ENCODE assay signal across 27 cellular contexts in the genomic region with DNA sequence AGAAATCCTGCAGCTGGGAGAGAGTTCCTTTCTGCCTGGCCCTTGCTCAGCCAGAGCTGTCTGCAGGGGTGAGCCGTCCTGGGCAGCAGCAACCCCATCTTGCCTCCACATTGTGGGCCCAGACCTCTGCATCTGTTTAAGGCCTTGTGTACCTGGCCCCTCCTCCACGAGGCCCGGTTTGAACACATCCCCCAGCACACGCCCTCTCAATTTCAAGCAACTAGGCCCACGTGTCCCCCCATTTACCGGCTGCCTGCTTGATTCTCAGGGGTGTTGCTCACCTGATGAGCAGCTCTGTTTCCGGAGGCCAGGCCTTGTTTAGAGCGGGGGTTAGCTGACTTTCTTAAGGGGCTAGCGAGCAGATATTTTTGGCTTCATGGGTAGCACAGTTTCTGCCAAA.
DNase-seq lines count a peak whose midpoint lies in the region; ATAC-seq, FAIRE-seq and TF ChIP-seq lines count a peak whose summit lies in the region.
"Had no signal": no experiment of that assay in that cellular context is flagged by ENCODE, and none has a peak within 500 bp of the region (broad histone marks: within the 10 kb centered on the region; RNA-seq: fewer than 3 reads in every experiment).

No MANE protein-coding gene starts in this region.

- POLR2A ChIA-PET in RWPE1 (lab: Yijun Ruan, JAX; ENCODE audit: low non-redundant PET): no interaction called here

- ATAC-seq in upper lobe of right lung: no peak
- ATAC-seq in HG03571 (IDR thresholded peaks at IDR 0.05; ENCODE audit: unreplicated experiment): no peak
- ATAC-seq: GM12878 had no signal

- intact Hi-C loops in posterior vena cava (cut with DNase I): no loop called here
- intact Hi-C loops in upper lobe of right lung (cut with DNase I): no loop called here
- intact Hi-C loops in stomach (cut with DNase I; ENCODE audit: low total_unique reads): no loop called here

- H3K4me2 ChIP-seq in BLaER1 treated with 17β-estradiol and CSF1 and Interleukin-3, amounts not matched to agents 10 nM and 100 nM: peak overlapping the region; percentile 33 to 81 (median 73)

- no peak for FAIRE-seq in GM19239 (lab: Jason Lieb, UNC)
- FAIRE-seq: A204.1, GM12878, GM12892, GM18507 had no signal

- H3K9ac ChIP-seq in BLaER1 treated with 17β-estradiol and CSF1 and Interleukin-3, amounts not matched to agents 10 nM and 100 nM: no peak overlapping the region

- WGBS in stomach, 5 donors: 74 to 96% (median 89%) methylated on average over 9 of the region's 9 CpGs

- TF ChIP-seq POLR2A in stomach (IDR thresholded peaks at IDR 0.05): no peak

- CTCF ChIA-PET in RWPE1 (lab: Yijun Ruan, JAX): interaction anchor here (0.8 kb wide), 1 partner anchor 76 kb away, joined by 3 read pairs; no protein-coding TSS in a partner anchor

- no peaks in the 10 kb centered on the region for H3K36me3 ChIP-seq in BLaER1 treated with 17β-estradiol and CSF1 and Interleukin-3, amounts not matched to agents 10 nM and 100 nM
- no peaks in the 10 kb centered on the region for H3K36me3 ChIP-seq in upper lobe of right lung
- H3K36me3 ChIP-seq in brain microvascular endothelial cell (replicated peaks): no peaks in the 10 kb centered on the region
- H3K36me3 ChIP-seq in stomach: no peaks in the 10 kb centered on the region
- H3K36me3 ChIP-seq: BE2C had no signal

- H3K4me1 ChIP-seq in BLaER1 treated with 17β-estradiol and CSF1 and Interleukin-3, amounts not matched to agents 10 nM and 100 nM: peaks cover 24 to 38% (median 32%) of the 10 kb centered on the region in 10 experiments
- no peaks in the 10 kb centered on the region for H3K4me1 ChIP-seq in upper lobe of right lung
- no peaks in the 10 kb centered on the region for H3K4me1 ChIP-seq in stomach
- H3K4me1 ChIP-seq: BE2C had no signal

- no peaks in the 10 kb centered on the region for H3K9me3 ChIP-seq in BLaER1 treated with 17β-estradiol and CSF1 and Interleukin-3, amounts not matched to agents 10 nM and 100 nM (replicated peaks in 1 of 11)
- H3K9me3 ChIP-seq in upper lobe of right lung (no peaks in the 10 kb centered on the region), stomach (no peaks in the 10 kb centered on the region)
- H3K9me3 ChIP-seq: BE2C had no signal

- H3K4me3 ChIP-seq in BLaER1 treated with 17β-estradiol and CSF1 and Interleukin-3, amounts not matched to agents 10 nM and 100 nM: no peak overlapping the region
- H3K4me3 ChIP-seq in upper lobe of right lung (no peak overlapping the region), brain microvascular endothelial cell (ENCODE audit: low read depth, low read length) (no peak overlapping the region), stomach (no peak overlapping the region)
- H3K4me3 ChIP-seq: GM12878 had no signal

- in situ Hi-C loops in brain microvascular endothelial cell (cut with HindIII; ENCODE audit: low pct_ligation_motif_present, low sequenced_read_pairs): no loop called here

- no peak for TF ChIP-seq EP300 in stomach (IDR thresholded peaks at IDR 0.05)

- H4K20me1 ChIP-seq in BLaER1 treated with 17β-estradiol and CSF1 and Interleukin-3, amounts not matched to agents 10 nM and 100 nM: no peaks in the 10 kb centered on the region; a peak in 1 of 22 replicates

- DNase-seq in RWPE1 (ENCODE audit: low spot score) (no peak), posterior vena cava (ENCODE audit: low spot score) (peak; percentile 53), upper lobe of right lung (peak; percentile 23), brain microvascular endothelial cell (no peak), GM19239 (ENCODE audit: insufficient read length, low spot score) (no peak), stomach (no peak)
- DNase-seq: 8988T; ACHN; BE2C; C1 segment of cervical spinal cord; CD4-positive, alpha-beta memory T cell; CD4-positive, CD25-positive, alpha-beta regulatory T cell; CD8-positive, alpha-beta memory T cell; COR-L47; DMS 273 treated with DMSO at 0.1 percent for 48 hours; DMS153; DMS53; DMS79; DND-41; EL; GDM1 had no signal

- no peaks in the 10 kb centered on the region for H3K27me3 ChIP-seq in BLaER1 treated with 17β-estradiol and CSF1 and Interleukin-3, amounts not matched to agents 10 nM and 100 nM
- H3K27me3 ChIP-seq in upper lobe of right lung (no peaks in the 10 kb centered on the region), brain microvascular endothelial cell (replicated peaks) (no peaks in the 10 kb centered on the region), stomach (peaks cover 0 to 9% (median 0%) of the 10 kb centered on the region in 3 donors)
- H3K27me3 ChIP-seq: BE2C had no signal

- TF ChIP-seq CTCF in RWPE1 (conservative IDR thresholded peaks at IDR 0.05; ENCODE audit: low read depth) (no peak), upper lobe of right lung (IDR thresholded peaks at IDR 0.05) (no peak), brain microvascular endothelial cell (IDR thresholded peaks at IDR 0.05; ENCODE audit: low read depth, low read length, missing control alignments) (no peak), stomach (IDR thresholded peaks at IDR 0.05) (no peak)

- H3K27ac ChIP-seq in BLaER1 treated with 17β-estradiol and CSF1 and Interleukin-3, amounts not matched to agents 10 nM and 100 nM: 0 out of 22 replicates have a peak overlapping the region, but pooled peaks of 1 of the 11 experiments have one; percentile 21
- peak overlapping the region; percentile 99 for H3K27ac ChIP-seq in RWPE1
- no peak overlapping the region for H3K27ac ChIP-seq in upper lobe of right lung
- no peak overlapping the region for H3K27ac ChIP-seq in brain microvascular endothelial cell
- no peak overlapping the region for H3K27ac ChIP-seq in stomach

Comparison
In these comparisons a context has a peak if more than half of its experiments do, and no peak if none do; other contexts are left out.
1. DNase-seq: peak in posterior vena cava (single experiment) and upper lobe of right lung (single experiment); none in RWPE1 (single experiment), brain microvascular endothelial cell (single experiment), GM19239 (single experiment) and stomach (single experiment).